25 cellular contexts compared by ENCODE assay signal in genomic region chr13:79898202-79898826, GRCh38.
A peak's percentile ranks its signal among the peaks of the same experiment; 100 is the strongest.
DNase-seq lines count a peak whose midpoint lies in the region; ATAC-seq and FAIRE-seq lines count a peak whose summit lies in the region.
"Had no signal": no experiment of that assay in that cellular context is flagged by ENCODE, and none has a peak within 500 bp of the region (broad histone marks: within the 10 kb centered on the region; RNA-seq: fewer than 3 reads in every experiment).

No MANE protein-coding gene starts in this region.

- H3K36me3 ChIP-seq in thymus (ENCODE audit: control insufficient read depth, insufficient read depth) (no peaks in the 10 kb centered on the region), Karpas-422 (ENCODE audit: insufficient read depth, low read length) (no peaks in the 10 kb centered on the region)

- H3K27ac ChIP-seq in thymus (ENCODE audit: low read depth), result peak overlapping the region; percentile 15
- no peak overlapping the region for H3K27ac ChIP-seq in Karpas-422 (ENCODE audit: low read length)
- H3K27ac ChIP-seq: RWPE1 had no signal

- H3K27me3 ChIP-seq in thymus (ENCODE audit: control insufficient read depth, insufficient read depth), result no peaks in the 10 kb centered on the region
- no peaks in the 10 kb centered on the region for H3K27me3 ChIP-seq in Karpas-422 (ENCODE audit: low read length)

- intact Hi-C loops in Right ventricle myocardium superior (cut with DNase I) (no loop called here), cardiac septum (cut with DNase I) (no loop called here), posterior cingulate gyrus (cut with DNase I) (no loop called here)

- H3K27me3 Mint-ChIP-seq in T-helper 17 cell, result no peaks in the 10 kb centered on the region

- no peak overlapping the region for H3K4me2 ChIP-seq in Karpas-422 (ENCODE audit: low read depth, low read length, poor library complexity, severe bottlenecking)
- H3K4me2 ChIP-seq: SK-N-SH had no signal

- H3K79me2 ChIP-seq in Karpas-422 (ENCODE audit: low read length), result no peaks in the 10 kb centered on the region

- FAIRE-seq in GM19239 (lab: Jason Lieb, UNC), result peak; percentile 23
- FAIRE-seq: GM12891 had no signal

- H3K27ac Mint-ChIP-seq in T-helper 17 cell, result no peak overlapping the region

- H3K9ac ChIP-seq in Karpas-422 (ENCODE audit: low read length), result no peak overlapping the region
- H3K9ac ChIP-seq: SK-N-SH had no signal

- 99% methylated on average over 2 of the region's 2 CpGs for WGBS in thymus

- H3K4me3 ChIP-seq in thymus (ENCODE audit: low read length) (no peak overlapping the region), Karpas-422 (ENCODE audit: low read length) (no peak overlapping the region)

- no peaks in the 10 kb centered on the region for H3K9me3 ChIP-seq in thymus (ENCODE audit: control insufficient read depth)
- no peaks in the 10 kb centered on the region; the same call in 1 of the 2 replicates for H3K9me3 ChIP-seq in Karpas-422 (ENCODE audit: low read length)
- H3K9me3 ChIP-seq in T-helper 17 cell (ENCODE audit: control insufficient read depth, low read length, poor library complexity, severe bottlenecking), result no peaks in the 10 kb centered on the region
- H3K9me3 ChIP-seq: SK-N-SH had no signal

- peaks cover 11% of the 10 kb centered on the region for H3K4me1 ChIP-seq in thymus (ENCODE audit: control insufficient read depth, insufficient read depth, low read length)
- no peaks in the 10 kb centered on the region for H3K4me1 ChIP-seq in Karpas-422 (ENCODE audit: low read length)

- peak; percentile 62 for ATAC-seq in Right ventricle myocardium superior (ENCODE audit: poor library complexity)
- ATAC-seq in T-helper 17 cell, result no peak

- no peak overlapping the region for H2AFZ ChIP-seq in Karpas-422 (ENCODE audit: low read length)

- no peak overlapping the region for H3K4me3 Mint-ChIP-seq in T-helper 17 cell

- H4K20me1 ChIP-seq in Karpas-422 (ENCODE audit: insufficient read depth, low read depth, low read length), result no peaks in the 10 kb centered on the region

- H3K4me1 Mint-ChIP-seq in T-helper 17 cell, result no peaks in the 10 kb centered on the region

- no peak for DNase-seq in Right ventricle myocardium superior
- DNase-seq in cardiac septum (ENCODE audit: low spot score), result no peak
- no peak for DNase-seq in GM19239 (ENCODE audit: insufficient read length, low spot score)
- peak; percentile 51 for DNase-seq in cerebellum (ENCODE audit: low spot score)
- no peak for DNase-seq in Karpas-422
- DNase-seq in T-helper 17 cell, result no peak
- no peak for DNase-seq in posterior cingulate gyrus
- DNase-seq: 8988T; AML-193; COR-L47; DMS 273 treated with DMSO at 0.1 percent for 48 hours; DMS79 treated with DMSO at 0.1 percent for 48 hours; H7; NCI-H1092; NCI-H1436; NCI-H187 treated with DMSO at 0.1 percent for 48 hours; NCI-H2227 treated with DMSO at 0.1 percent for 48 hours; NCI-H510A; NCI-H748 treated with DMSO at 0.1 percent for 48 hours; NK-92 treated with Interleukin-12 subunit alpha and Interleukin-12 subunit beta, amount 100 ng/mL, for 24 hours; SIG-M5; SK-N-SH had no signal

- no peaks in the 10 kb centered on the region for H3K9me2 ChIP-seq in Karpas-422 (replicated peaks; ENCODE audit: insufficient read depth, low read length)
- H3K9me2 ChIP-seq: SK-N-SH had no signal

- H3K36me3 Mint-ChIP-seq in T-helper 17 cell (ENCODE audit: low read depth), result no peaks in the 10 kb centered on the region
